8 cellular contexts compared by ENCODE assay signal in the genomic region with DNA sequence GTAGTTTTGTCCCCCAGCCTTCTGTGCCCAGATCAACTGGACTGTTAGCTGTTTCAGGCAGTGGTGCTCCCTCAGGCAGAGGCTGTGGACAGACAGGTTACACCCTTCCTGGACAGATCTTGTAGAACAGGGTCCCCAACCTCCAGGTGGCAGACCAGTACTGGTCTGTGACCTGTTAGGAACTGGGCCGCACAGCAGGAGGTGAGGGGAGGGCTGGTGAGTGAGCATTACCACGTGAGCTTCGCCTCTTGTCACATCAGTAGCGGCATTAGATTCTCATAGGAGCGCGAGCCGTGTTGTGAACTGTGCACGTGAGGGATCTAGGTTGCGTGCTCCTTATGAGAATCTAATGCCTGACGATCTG.
DNase-seq lines count a peak whose midpoint lies in the region; ATAC-seq, FAIRE-seq and TF ChIP-seq lines count a peak whose summit lies in the region.
"Not testable (repeated sequence)": the region's sequence is repeated elsewhere in the genome, so short reads cannot be mapped to it uniquely, and the experiment has no call there.

No MANE protein-coding gene starts in this region.

- not testable (repeated sequence) for H3K9me3 Mint-ChIP-seq in memory B cell

- not testable (repeated sequence) for DNase-seq in HCT116 (ENCODE audit: low read depth, low spot score); Panc1 (ENCODE audit: low read depth, low spot score); memory B cell (ENCODE audit: low spot score in 2 of 2); pancreas; upper lobe of right lung
- peak in 1 of 4 experiments; percentile 1 for DNase-seq in K562 (ENCODE audit: extremely low read depth in 1 of 4, low spot score in 3 of 4)
- peak; percentile 53 for DNase-seq in islet precursor cell

- not testable (repeated sequence) for H3K27me3 Mint-ChIP-seq in memory B cell

- not testable (repeated sequence) for H3K9me2 ChIP-seq in HCT116 (ENCODE audit: insufficient read depth)

- H3K9ac ChIP-seq in BLaER1 treated with 17β-estradiol and CSF1 and Interleukin-3, amounts not matched to agents 10 nM and 100 nM; HCT116 (ENCODE audit: low read length); K562 (ENCODE audit: insufficient read depth in 1 of 2, low read depth in 2 of 2, low read length in 2 of 2): not testable (repeated sequence)

- H3K36me3 ChIP-seq in BLaER1 treated with 17β-estradiol and CSF1 and Interleukin-3, amounts not matched to agents 10 nM and 100 nM; HCT116 (ENCODE audit: control insufficient read depth in 1 of 2, insufficient read depth in 2 of 2, low read length in 2 of 2); Panc1 (ENCODE audit: control insufficient read depth, insufficient read depth, low read length); K562 (ENCODE audit: control insufficient read depth, insufficient read depth, low read length); pancreas; upper lobe of right lung: not testable (repeated sequence)

- H3K9me1 ChIP-seq in K562 (ENCODE audit: control insufficient read depth, insufficient read depth, low read length), result not testable (repeated sequence)

- peak; percentile 37; the same call in 1 of the 2 replicates for TF ChIP-seq RAD21 in HCT116 (IDR thresholded peaks at IDR 0.05; ENCODE audit: low read depth)
- not testable (repeated sequence) for TF ChIP-seq RAD21 in K562 (CRISPR knock-in tag; conservative IDR thresholded peaks at IDR 0.05 in 1 of 2, IDR thresholded peaks at IDR 0.05 in 1 of 2)

- not testable (repeated sequence) for H3K79me2 ChIP-seq in HCT116 (ENCODE audit: insufficient read depth, low read length); K562 (ENCODE audit: control insufficient read depth, insufficient read depth, low read length)

- ATAC-seq in HCT116 (peak; percentile 79), Panc1 (peak; percentile 42; the same call in 1 of the 2 replicates), K562 (peak; percentile 91), memory B cell (ENCODE audit: low read depth) (peak; percentile 9), pancreas (peak in 3 of 4 donors; percentile 14 to 32 (median 29)), upper lobe of right lung (peak; percentile 79)

- H3K27ac ChIP-seq in BLaER1 treated with 17β-estradiol and CSF1 and Interleukin-3, amounts not matched to agents 10 nM and 100 nM; HCT116 (ENCODE audit: low read depth, low read length); Panc1 (ENCODE audit: low read length); K562 (ENCODE audit: extremely low read depth, low read depth, low read length); pancreas; upper lobe of right lung: not testable (repeated sequence)

- not testable (repeated sequence) for H3K4me1 Mint-ChIP-seq in memory B cell

- POLR2A ChIA-PET in HCT116 (lab: Charles Lee); Panc1 (lab: Charles Lee); K562 (lab: Yijun Ruan, JAX): not testable (repeated sequence)

- H3K27me3 ChIP-seq in BLaER1 treated with 17β-estradiol and CSF1 and Interleukin-3, amounts not matched to agents 10 nM and 100 nM, result peaks cover 2 to 13% (median 11%) of the 10 kb centered on the region in 11 experiments; a peak in 19 of 22 replicates
- H3K27me3 ChIP-seq in HCT116 (ENCODE audit: insufficient read depth, low read length); Panc1 (ENCODE audit: control insufficient read depth, insufficient read depth, low read length); K562 (ENCODE audit: control insufficient read depth in 2 of 2, insufficient read depth in 2 of 2, low read length in 2 of 2); pancreas; upper lobe of right lung: not testable (repeated sequence)

- H3K4me1 ChIP-seq in BLaER1 treated with 17β-estradiol and CSF1 and Interleukin-3, amounts not matched to agents 10 nM and 100 nM, result peaks cover 0 to 15% (median 8%) of the 10 kb centered on the region in 10 experiments; a peak in 9 of 20 replicates
- H3K4me1 ChIP-seq in HCT116 (ENCODE audit: control insufficient read depth in 1 of 2, insufficient read depth in 2 of 2, low read length in 2 of 2); Panc1 (ENCODE audit: control insufficient read depth, insufficient read depth, low read length); K562 (replicated peaks in 1 of 2; ENCODE audit: control insufficient read depth in 2 of 2, insufficient read depth in 2 of 2, low read length in 2 of 2); pancreas; upper lobe of right lung: not testable (repeated sequence)

- H3K4me3 ChIP-seq in BLaER1 treated with 17β-estradiol and CSF1 and Interleukin-3, amounts not matched to agents 10 nM and 100 nM; HCT116 (replicated peaks in 1 of 2; ENCODE audit: low read depth in 1 of 2, low read length in 2 of 2); Panc1 (ENCODE audit: low read depth in 2 of 2, low read length in 2 of 2); K562; pancreas; upper lobe of right lung: not testable (repeated sequence)

- CTCF ChIA-PET in HCT116 (lab: Charles Lee); Panc1 (lab: Charles Lee); K562 (lab: Yijun Ruan, JAX; ENCODE audit: low intra/inter-chr PET ratio): not testable (repeated sequence)

- H3K4me2 ChIP-seq in BLaER1 treated with 17β-estradiol and CSF1 and Interleukin-3, amounts not matched to agents 10 nM and 100 nM, result peak overlapping the region in 8 of 11 experiments; percentile 16 to 48 (median 43); a peak in 12 of 22 replicates
- H3K4me2 ChIP-seq in HCT116 (ENCODE audit: low read length); K562 (ENCODE audit: insufficient read depth, low read length): not testable (repeated sequence)

- TF ChIP-seq EP300 in K562 (IDR thresholded peaks at IDR 0.05; ENCODE audit: low read length), result not testable (repeated sequence)

- not testable (repeated sequence) for H3K4me3 Mint-ChIP-seq in memory B cell

- not testable (repeated sequence) for TF ChIP-seq CTCF in HCT116 (IDR thresholded peaks at IDR 0.05 in 2 of 3, conservative IDR thresholded peaks at IDR 0.05 in 1 of 3; ENCODE audit: borderline replicate concordance in 1 of 3, insufficient read depth in 1 of 3, low read depth in 2 of 3, low read length in 2 of 3); Panc1 (IDR thresholded peaks at IDR 0.05); K562 (IDR thresholded peaks at IDR 0.05 in 2 of 3, conservative IDR thresholded peaks at IDR 0.05 in 1 of 3; ENCODE audit: insufficient read depth in 2 of 3, low read depth in 1 of 3, low read length in 3 of 3); pancreas (IDR thresholded peaks at IDR 0.05); upper lobe of right lung (IDR thresholded peaks at IDR 0.05)

- H3K27ac Mint-ChIP-seq in memory B cell, result not testable (repeated sequence)

- not testable (repeated sequence) for BruUV-seq in HCT116 (replicated peaks; lab: Mats Ljungman, UMichigan); Panc1 (replicated peaks; lab: Mats Ljungman, UMichigan); K562 (replicated peaks; lab: Mats Ljungman, UMichigan)

- WGBS in K562 (ENCODE audit: insufficient coverage, low coverage, missing lambda C conversion rate), result 0% methylated on average over 2 of the region's 10 CpGs
- 87 to 92% methylated on average over 9 to 10 of the region's 10 CpGs for WGBS in pancreas, 2 donors

- H3K36me3 Mint-ChIP-seq in memory B cell, result not testable (repeated sequence)

- peaks cover 4 to 14% (median 8%) of the 10 kb centered on the region in 11 experiments; a peak in 18 of 22 replicates for H3K9me3 ChIP-seq in BLaER1 treated with 17β-estradiol and CSF1 and Interleukin-3, amounts not matched to agents 10 nM and 100 nM (replicated peaks in 1 of 11)
- not testable (repeated sequence) for H3K9me3 ChIP-seq in HCT116 (ENCODE audit: control insufficient read depth in 1 of 2, insufficient read depth in 1 of 2, low read depth in 1 of 2, low read length in 2 of 2); Panc1 (ENCODE audit: control insufficient read depth, insufficient read depth, low read depth, low read length); K562 (replicated peaks; ENCODE audit: control insufficient read depth, insufficient read depth, low read depth, low read length); pancreas; upper lobe of right lung

- in situ Hi-C loops in Panc1 (cut with HindIII; ENCODE audit: low pct_unique_long_range_greater_than_20kb, low sequenced_read_pairs), result not testable (repeated sequence)
- in situ Hi-C loops in K562 (cut with MboI), result loop anchor here (25.0 kb wide), 1 partner anchor 1810 kb away; no protein-coding TSS in a partner anchor

- not testable (repeated sequence) for H2AFZ ChIP-seq in HCT116 (ENCODE audit: low read depth, low read length, poor library complexity, severe bottlenecking); K562 (ENCODE audit: low read depth, low read length)

- intact Hi-C loops in HCT116 (cut with micrococcal nuclease); Panc1 (cut with micrococcal nuclease; ENCODE audit: unreplicated experiment); K562 (cut with micrococcal nuclease); pancreas (cut with DNase I); upper lobe of right lung (cut with DNase I): not testable (repeated sequence)

- RAD21 ChIA-PET in HCT116 (lab: Charles Lee; ENCODE audit: low non-redundant PET in 1 of 2, low total read pairs in 2 of 2, uncharacterized antibody in 2 of 2, unreplicated experiment in 2 of 2), result not testable (repeated sequence)

- not testable (repeated sequence) for FAIRE-seq in K562 (lab: Jason Lieb, UNC); pancreas (lab: Jason Lieb, UNC)

- TF ChIP-seq POLR2A in HCT116 (IDR thresholded peaks at IDR 0.05; ENCODE audit: borderline replicate concordance, extremely low read depth, insufficient read depth, insufficient read length); K562 (conservative IDR thresholded peaks at IDR 0.05): not testable (repeated sequence)

- not testable (repeated sequence) for H4K20me1 ChIP-seq in BLaER1 treated with 17β-estradiol and CSF1 and Interleukin-3, amounts not matched to agents 10 nM and 100 nM; HCT116 (ENCODE audit: insufficient read depth); K562 (replicated peaks; ENCODE audit: control insufficient read depth, insufficient read depth, low read length)

Comparison
In these comparisons a context has a peak if more than half of its experiments do, and no peak if none do; other contexts are left out.
1. ATAC-seq: peak in every context shown above with its lines; median percentile 91 in K562; 79 in HCT116; 79 in upper lobe of right lung; 42 in Panc1; 29 in pancreas; 9 in memory B cell.